ENCODE assay signal across 21 cellular contexts in the genomic region with DNA sequence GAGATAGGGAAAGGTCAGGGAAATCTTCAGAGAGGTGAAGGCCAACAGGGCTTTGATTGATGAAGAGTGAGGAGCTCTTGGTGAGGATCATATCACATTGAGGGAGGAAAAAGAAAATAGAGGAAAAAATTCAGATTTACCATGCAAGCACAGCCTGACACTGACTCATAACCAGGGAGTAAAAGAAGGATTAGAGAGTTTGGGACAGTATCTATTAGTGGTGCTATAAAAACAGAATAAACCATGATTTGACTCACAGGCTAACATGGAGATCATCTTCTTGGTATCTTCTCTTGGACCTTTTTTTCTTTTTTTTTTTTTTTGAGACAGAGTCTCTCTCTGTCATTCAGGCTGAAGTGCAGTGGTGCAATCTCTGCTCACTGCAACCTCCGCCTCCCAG. TPM values are rescaled to one million over a fixed set of nuclear protein-coding genes. Genes with fewer than 3 reads are reported as not detected.
"Had no signal": no experiment of that assay in that cellular context is flagged by ENCODE, and none has a peak within 500 bp of the region (broad histone marks: within the 10 kb centered on the region; RNA-seq: fewer than 3 reads in every experiment).

No MANE protein-coding gene starts in this region.

- H3K4me1 Mint-ChIP-seq: activated B cell treated with CpG ODN at 0.5 μM for 24 hours; activated naive CD8-positive, alpha-beta T cell treated with anti-CD3 and anti-CD28 coated beads, Interleukin-2, amount 10 ng/mL, durations not matched to agents 7 days and 5 days; naive thymus-derived CD4-positive, alpha-beta T cell; stimulated activated naive B cell treated with anti-CD40 and anti-IgM and Interleukin-4, amounts not matched to agents 10 μg/mL and 1 μg/mL and 100 μg/mL, for 72 hours had no signal

- H3K9me3 Mint-ChIP-seq: activated CD4-positive, alpha-beta memory T cell treated with anti-CD3 and anti-CD28 coated beads for 36 hours; activated naive CD8-positive, alpha-beta T cell treated with anti-CD3 and anti-CD28 coated beads, Interleukin-2, amount 10 ng/mL, durations not matched to agents 7 days and 5 days; activated T-helper 2 cell treated with anti-CD3 and anti-CD28 coated beads, Interferon-gamma antibody, Interleukin-2, Interleukin-4, amounts not matched to agents 10 μg/mL and 5 μg/mL and 100 μg/mL, durations not matched to agents 14 hours and 24 hours and 36 hours; T-helper 2 cell treated with Interferon-gamma antibody and Interleukin-4, amounts not matched to agents 5 μg/mL and 100 μg/mL, for 36 hours had no signal

- ATAC-seq: gastrocnemius medialis; left ventricle myocardium superior; mucosa of descending colon; naive thymus-derived CD4-positive, alpha-beta T cell; pancreas; sciatic nerve; stimulated activated naive B cell treated with anti-CD40 and anti-IgM and Interleukin-4, amounts not matched to agents 10 μg/mL and 1 μg/mL and 100 μg/mL, for 72 hours; upper lobe of right lung had no signal

- H3K27me3 Mint-ChIP-seq: activated B cell treated with CpG ODN at 0.5 μM for 24 hours; activated CD4-positive, alpha-beta memory T cell treated with anti-CD3 and anti-CD28 coated beads for 36 hours; activated naive CD8-positive, alpha-beta T cell treated with anti-CD3 and anti-CD28 coated beads, Interleukin-2, amount 10 ng/mL, durations not matched to agents 7 days and 5 days had no signal

- H3K4me1 ChIP-seq: colonic mucosa, gastrocnemius medialis, pancreas, upper lobe of right lung had no signal

- H3K27me3 ChIP-seq: colonic mucosa, gastrocnemius medialis, upper lobe of right lung had no signal

- H3K27ac ChIP-seq: colonic mucosa, gastrocnemius medialis, pancreas, upper lobe of right lung had no signal

- H3K4me3 ChIP-seq: colonic mucosa, gastrocnemius medialis, mucosa of descending colon, pancreas, upper lobe of right lung had no signal

- DNase-seq: activated B cell treated with CpG ODN at 0.5 μM for 24 hours; activated CD4-positive, alpha-beta memory T cell treated with anti-CD3 and anti-CD28 coated beads for 36 hours; activated CD4-positive, alpha-beta T cell treated with anti-CD3 and anti-CD28 coated beads for 4 hours; activated naive CD4-positive, alpha-beta T cell treated with Interleukin-2 at 50 U/mL for 16 hours; activated naive CD8-positive, alpha-beta T cell treated with anti-CD3 and anti-CD28 coated beads, Interleukin-2, amount 10 ng/mL, durations not matched to agents 7 days and 5 days; activated T-cell treated with anti-CD3 and anti-CD28 coated beads for 4 hours; caudate nucleus; colonic mucosa; erythroblast; gastrocnemius medialis; head of caudate nucleus; left ventricle myocardium superior; mucosa of descending colon; naive thymus-derived CD4-positive, alpha-beta T cell; pancreas; stimulated activated naive B cell treated with anti-CD40 and anti-IgM and Interleukin-4, amounts not matched to agents 10 μg/mL and 1 μg/mL and 100 μg/mL, for 72 hours; upper lobe of right lung had no signal

- H3K36me3 ChIP-seq: colonic mucosa, gastrocnemius medialis, pancreas, upper lobe of right lung had no signal

- H3K36me3 Mint-ChIP-seq: activated CD4-positive, alpha-beta memory T cell treated with anti-CD3 and anti-CD28 coated beads for 36 hours; activated naive CD8-positive, alpha-beta T cell treated with anti-CD3 and anti-CD28 coated beads, Interleukin-2, amount 10 ng/mL, durations not matched to agents 7 days and 5 days; naive thymus-derived CD4-positive, alpha-beta T cell had no signal

- H3K27ac Mint-ChIP-seq: activated B cell treated with CpG ODN at 0.5 μM for 24 hours; activated CD4-positive, alpha-beta memory T cell treated with anti-CD3 and anti-CD28 coated beads for 36 hours; activated naive CD8-positive, alpha-beta T cell treated with anti-CD3 and anti-CD28 coated beads, Interleukin-2, amount 10 ng/mL, durations not matched to agents 7 days and 5 days; activated T-helper 2 cell treated with anti-CD3 and anti-CD28 coated beads, Interferon-gamma antibody, Interleukin-2, Interleukin-4, amounts not matched to agents 10 μg/mL and 5 μg/mL and 100 μg/mL, durations not matched to agents 14 hours and 24 hours and 36 hours; brain; naive thymus-derived CD4-positive, alpha-beta T cell; stimulated activated naive B cell treated with anti-CD40 and anti-IgM and Interleukin-4, amounts not matched to agents 10 μg/mL and 1 μg/mL and 100 μg/mL, for 72 hours; T-helper 2 cell treated with Interferon-gamma antibody and Interleukin-4, amounts not matched to agents 5 μg/mL and 100 μg/mL, for 36 hours had no signal

- H3K9me3 ChIP-seq: colonic mucosa, gastrocnemius medialis, mucosa of descending colon, pancreas, upper lobe of right lung had no signal

- H3K4me3 Mint-ChIP-seq: activated B cell treated with CpG ODN at 0.5 μM for 24 hours; activated CD4-positive, alpha-beta memory T cell treated with anti-CD3 and anti-CD28 coated beads for 36 hours; activated naive CD8-positive, alpha-beta T cell treated with anti-CD3 and anti-CD28 coated beads, Interleukin-2, amount 10 ng/mL, durations not matched to agents 7 days and 5 days; brain; naive thymus-derived CD4-positive, alpha-beta T cell; stimulated activated naive B cell treated with anti-CD40 and anti-IgM and Interleukin-4, amounts not matched to agents 10 μg/mL and 1 μg/mL and 100 μg/mL, for 72 hours; T-helper 2 cell treated with Interferon-gamma antibody and Interleukin-4, amounts not matched to agents 5 μg/mL and 100 μg/mL, for 36 hours had no signal

RNA-seq across cellular contexts. Expression of gene MUSK, which starts 44.4 kb away (rescaled TPM):
- total RNA-seq: activated B cell treated with CpG ODN at 0.5 μM for 24 hours; activated CD4-positive, alpha-beta memory T cell treated with anti-CD3 and anti-CD28 coated beads for 36 hours; activated naive CD8-positive, alpha-beta T cell treated with anti-CD3 and anti-CD28 coated beads, Interleukin-2, amount 10 ng/mL, durations not matched to agents 7 days and 5 days; activated T-helper 2 cell treated with anti-CD3 and anti-CD28 coated beads, Interferon-gamma antibody, Interleukin-2, Interleukin-4, amounts not matched to agents 10 μg/mL and 5 μg/mL and 100 μg/mL, durations not matched to agents 14 hours and 24 hours and 36 hours; naive thymus-derived CD4-positive, alpha-beta T cell had no signal
- polyA plus RNA-seq: naive thymus-derived CD4-positive, alpha-beta T cell; pancreas had no signal
